In the genomic region with DNA sequence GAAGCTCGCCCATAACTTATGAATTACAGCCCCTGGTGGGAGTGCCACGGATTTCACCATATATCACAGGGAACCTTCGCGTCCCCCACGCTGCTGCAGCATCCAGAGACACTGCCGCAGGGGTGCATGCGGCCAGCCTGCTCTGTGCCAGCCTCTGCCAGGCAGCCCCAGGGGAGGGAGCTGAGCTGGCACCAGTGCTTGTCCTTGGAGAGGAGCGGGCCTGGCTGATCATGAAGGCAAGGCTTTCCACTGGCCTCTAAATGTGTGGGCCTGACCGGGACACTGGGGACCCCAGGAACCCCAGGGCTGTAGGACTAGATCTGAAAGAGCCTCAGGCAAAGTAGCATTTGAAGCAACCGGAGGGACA, we compare ENCODE assay signal across 11 cellular contexts.
DNase-seq lines count a peak whose midpoint lies in the region; ATAC-seq and TF ChIP-seq lines count a peak whose summit lies in the region.
"Had no signal": no experiment of that assay in that cellular context is flagged by ENCODE, and none has a peak within 500 bp of the region (broad histone marks: within the 10 kb centered on the region; RNA-seq: fewer than 3 reads in every experiment).

No MANE protein-coding gene starts in this region.

- TF ChIP-seq CTCF in ascending aorta (IDR thresholded peaks at IDR 0.05), result no peak
- TF ChIP-seq CTCF in right atrium auricular region (IDR thresholded peaks at IDR 0.05), result no peak

- H3K4me3 ChIP-seq in GM23248, result peak overlapping the region; percentile 11; the same call in 1 of the 2 replicates
- no peak overlapping the region for H3K4me3 ChIP-seq in ascending aorta
- no peak overlapping the region for H3K4me3 ChIP-seq in right atrium auricular region

- H3K4me2 ChIP-seq in GM23248 (ENCODE audit: unreplicated experiment), result peak overlapping the region; percentile 6

- H3K27ac ChIP-seq in GM23248 (peak overlapping the region; percentile 73), ascending aorta (peak overlapping the region; percentile 46 to 75), right atrium auricular region (peak overlapping the region; percentile 57 to 83)
- H3K27ac ChIP-seq: brain microvascular endothelial cell, neutrophil had no signal

- no peaks in the 10 kb centered on the region for H4K20me1 ChIP-seq in GM23248 (ENCODE audit: insufficient read depth)

- H3K36me3 ChIP-seq in GM23248 (ENCODE audit: low read depth) (no peaks in the 10 kb centered on the region), ascending aorta (no peaks in the 10 kb centered on the region), right atrium auricular region (no peaks in the 10 kb centered on the region)
- H3K36me3 ChIP-seq: brain microvascular endothelial cell, neutrophil had no signal

- in situ Hi-C loops in GM23248 (cut with MboI), result no loop called here

- H3K4me1 ChIP-seq in GM23248 (ENCODE audit: insufficient read depth), result peaks cover 35% of the 10 kb centered on the region
- peaks cover 15 to 30% of the 10 kb centered on the region in 2 donors for H3K4me1 ChIP-seq in ascending aorta
- H3K4me1 ChIP-seq in right atrium auricular region, result peaks cover 0 to 39% of the 10 kb centered on the region in 2 donors

- H3K9ac ChIP-seq in GM23248, result peak overlapping the region; percentile 36

- H3F3A ChIP-seq in GM23248 (ENCODE audit: insufficient read depth), result peaks cover 22% of the 10 kb centered on the region

- whole genome bisulfite sequencing in GM23248 (ENCODE audit: low coverage in 1 of 2, low lambda C conversion rate in 2 of 2, missing lambda C conversion rate in 2 of 2), 2 experiments, result 17 to 18% methylated on average over 10 of the region's 10 CpGs

- no peak for DNase-seq in GM23248
- no peak for DNase-seq in ascending aorta (ENCODE audit: low spot score in 2 of 2)
- DNase-seq in right atrium auricular region (ENCODE audit: low spot score), result no peak
- peak; percentile 47 for DNase-seq in putamen (ENCODE audit: low spot score)
- no peak for DNase-seq in SK-N-DZ (ENCODE audit: low spot score)
- no peak for DNase-seq in NCI-H2171 treated with DMSO at 0.1 percent for 48 hours (lab: John Stamatoyannopoulos, UW)

- H3K79me2 ChIP-seq in GM23248 (ENCODE audit: insufficient read depth), result no peaks in the 10 kb centered on the region

- H2AFZ ChIP-seq in GM23248, result peak overlapping the region; percentile 7; the same call in 1 of the 2 replicates

- intact Hi-C loops in ascending aorta (cut with DNase I), result no loop called here

- H3K9me3 ChIP-seq in GM23248 (ENCODE audit: low read depth), result no peaks in the 10 kb centered on the region
- H3K9me3 ChIP-seq in ascending aorta, result no peaks in the 10 kb centered on the region
- no peaks in the 10 kb centered on the region for H3K9me3 ChIP-seq in right atrium auricular region
- H3K9me3 ChIP-seq: neutrophil had no signal

- no peaks in the 10 kb centered on the region for H3K9me2 ChIP-seq in GM23248 (ENCODE audit: insufficient read depth)

- H3K27me3 ChIP-seq in GM23248 (replicated peaks; ENCODE audit: insufficient read depth), result no peaks in the 10 kb centered on the region
- H3K27me3 ChIP-seq in ascending aorta, result no peaks in the 10 kb centered on the region
- no peaks in the 10 kb centered on the region for H3K27me3 ChIP-seq in right atrium auricular region
- H3K27me3 ChIP-seq: brain microvascular endothelial cell had no signal

- ATAC-seq in GM21619 (IDR thresholded peaks at IDR 0.05; ENCODE audit: unreplicated experiment) (no peak), GM21825 (IDR thresholded peaks at IDR 0.05; ENCODE audit: unreplicated experiment) (no peak)
- ATAC-seq: Panc1 had no signal
